ENCODE assay signal across 33 cellular contexts in genomic region chr7:124945680-124946079, GRCh38.
"Had no signal": no experiment of that assay in that cellular context is flagged by ENCODE, and none has a peak within 500 bp of the region (broad histone marks: within the 10 kb centered on the region; RNA-seq: fewer than 3 reads in every experiment).

No MANE protein-coding gene starts in this region.

- H3K27ac ChIP-seq: adrenal gland, body of pancreas, brain microvascular endothelial cell, breast epithelium, VCaP had no signal

- H3K4me1 ChIP-seq: adrenal gland, body of pancreas, breast epithelium had no signal

- H3K27me3 ChIP-seq: adrenal gland, body of pancreas, brain microvascular endothelial cell, breast epithelium had no signal

- H3K4me3 ChIP-seq: adrenal gland, body of pancreas, breast epithelium had no signal

- H3K9me3 ChIP-seq: adrenal gland, body of pancreas, breast epithelium had no signal

- H3K36me3 ChIP-seq: adrenal gland, brain microvascular endothelial cell, breast epithelium had no signal

- FAIRE-seq: astrocyte, TTC549 had no signal

- DNase-seq: activated B cell treated with CpG ODN at 0.5 μM for 24 hours; activated CD4-positive, alpha-beta memory T cell treated with anti-CD3 and anti-CD28 coated beads for 36 hours; activated CD4-positive, alpha-beta T cell treated with anti-CD3 and anti-CD28 coated beads for 4 hours; activated CD4-positive, alpha-beta T cell treated with anti-CD3 and anti-CD28 coated beads, Interleukin-2, amount 10 ng/mL, durations not matched to agents 24 days and 14 days; activated CD4-positive, alpha-beta T cell treated with anti-CD3 and anti-CD28 coated beads, Interleukin-2, amount 50 U/mL, for 1 hour; activated CD4-positive, alpha-beta T cell treated with anti-CD3 and anti-CD28 coated beads, Interleukin-2, amount 50 U/mL, for 4 hours; activated CD4-positive, CD25-positive, alpha-beta regulatory T cell treated with anti-CD3 and anti-CD28 coated beads, Interleukin-2, amount 50 U/mL, for 72 hours; activated CD8-positive, alpha-beta memory T cell treated with anti-CD3 and anti-CD28 coated beads, Interleukin-2, amount 50 U/mL, for 4 hours; activated CD8-positive, alpha-beta T cell treated with anti-CD3 and anti-CD28 coated beads for 36 hours; activated effector memory CD4-positive, alpha-beta T cell treated with anti-CD3 and anti-CD28 coated beads, Interleukin-2, amount 50 U/mL, for 16 hours; activated gamma-delta T cell treated with Interleukin-2 at 50 U/mL for 16 hours; activated naive CD4-positive, alpha-beta T cell; activated naive CD4-positive, alpha-beta T cell treated with anti-CD3 and anti-CD28 coated beads for 36 hours; activated naive CD4-positive, alpha-beta T cell treated with anti-CD3 and anti-CD28 coated beads, Interleukin-2, amount 50 U/mL, for 16 hours; activated naive CD8-positive, alpha-beta T cell treated with anti-CD3 and anti-CD28 coated beads for 36 hours; activated T-cell treated with anti-CD3 and anti-CD28 coated beads for 4 hours; activated T-cell treated with anti-CD3 and anti-CD28 coated beads, Interleukin-2, amount 50 U/mL, for 1 hour; activated T-cell treated with anti-CD3 and anti-CD28 coated beads, Interleukin-2, amount 50 U/mL, for 4 hours; activated T-cell treated with anti-CD3 and anti-CD28 coated beads, Interleukin-2, amount 50 U/mL, for 72 hours; adrenal gland; amniotic stem cell; aorta; body of pancreas; brain microvascular endothelial cell; central memory CD4-positive, alpha-beta T cell; T-helper 2 cell; T-helper 9 cell had no signal

- ATAC-seq: activated CD8-positive, alpha-beta T cell treated with anti-CD3 and anti-CD28 coated beads for 36 hours; activated naive CD4-positive, alpha-beta T cell treated with anti-CD3 and anti-CD28 coated beads, Interleukin-2, amount 50 U/mL, for 72 hours; activated T-cell treated with anti-CD3 and anti-CD28 coated beads, Interleukin-2, amount 50 U/mL, for 4 hours; activated T-cell treated with anti-CD3 and anti-CD28 coated beads, Interleukin-2, amount 50 U/mL, for 72 hours; activated T-helper 17 cell treated with anti-CD3 and anti-CD28 coated beads, Interleukin-2, amount 50 U/mL, for 72 hours; body of pancreas had no signal
